ENCODE assay signal across 8 cellular contexts in genomic region chr14:68794856-68795601, GRCh38. TPM values are rescaled to one million over a fixed set of nuclear protein-coding genes. Genes with fewer than 3 reads are reported as not detected.
DNase-seq lines count a peak whose midpoint lies in the region; FAIRE-seq and TF ChIP-seq lines count a peak whose summit lies in the region.

No MANE protein-coding gene starts in this region.

- CTCF ChIA-PET in mammary epithelial cell (lab: Charles Lee; ENCODE audit: low non-redundant PET) = no interaction called here

- H3K4me1 ChIP-seq in SJCRH30 = no peaks in the 10 kb centered on the region
- H3K4me1 ChIP-seq in mammary epithelial cell (ENCODE audit: insufficient read depth, low read length) = peaks cover 8% of the 10 kb centered on the region
- peaks cover 7 to 9% of the 10 kb centered on the region in 2 donors for H3K4me1 ChIP-seq in kidney (ENCODE audit: control insufficient read depth in 1 of 2, insufficient read depth in 1 of 2, low read depth in 1 of 2, low read length in 2 of 2)

- TSS peak; percentile 60 for BruUV-seq in mammary epithelial cell (replicated peaks; lab: Mats Ljungman, UMichigan)

- in situ Hi-C loops in mammary epithelial cell (cut with MboI; ENCODE audit: low sequenced_read_pairs in 2 of 2) = loop anchor here in 1 of 2 donors (25.0 kb wide), 1 partner anchor 258 kb away; no protein-coding TSS in a partner anchor

- H3K27me3 ChIP-seq in SJCRH30 = no peaks in the 10 kb centered on the region
- no peaks in the 10 kb centered on the region for H3K27me3 ChIP-seq in mammary epithelial cell (ENCODE audit: insufficient read depth, low read length)

- dilution Hi-C loops in mammary epithelial cell (cut with HindIII; ENCODE audit: low sequenced_read_pairs) = no loop called here

- H4K20me1 ChIP-seq in mammary epithelial cell (ENCODE audit: insufficient read depth, low read length) = peaks cover 8% of the 10 kb centered on the region

- H3K9me3 ChIP-seq in SJCRH30 (replicated peaks) (peaks cover 4% of the 10 kb centered on the region), mammary epithelial cell (replicated peaks; ENCODE audit: insufficient read depth, low read length) (no peaks in the 10 kb centered on the region), kidney (ENCODE audit: control insufficient read depth in 1 of 2, low read length in 2 of 2) (no peaks in the 10 kb centered on the region)

- TF ChIP-seq CTCF in mammary epithelial cell (conservative IDR thresholded peaks at IDR 0.05 in 1 of 2, IDR thresholded peaks at IDR 0.05 in 1 of 2; ENCODE audit: extremely low read depth in 1 of 2, insufficient read depth in 1 of 2, low read depth in 1 of 2, low read length in 2 of 2) (no peak), kidney (IDR thresholded peaks at IDR 0.05; ENCODE audit: borderline replicate concordance, extremely low read depth, insufficient read depth) (no peak)

- DNase-seq in SIG-M5 treated with dmso at 0.1 percent for 504 hours (lab: John Stamatoyannopoulos, UW; ENCODE audit: unreplicated experiment) = peak; percentile 46
- no peak for DNase-seq in SIG-M5 (lab: John Stamatoyannopoulos, UW)
- DNase-seq in SJCRH30 = peak in 1 of 2 experiments; percentile 49
- peak; percentile 57 for DNase-seq in mammary epithelial cell
- DNase-seq in kidney = peak; percentile 79
- DNase-seq in stimulated activated CD4-positive, alpha-beta T cell treated with anti-CD3 and anti-CD28 coated beads, Interleukin-15, amount 100 ng/mL, for 24 hours = peak; percentile 79
- no peak for DNase-seq in KG1 (lab: John Stamatoyannopoulos, UW)
- DNase-seq in HuH-7.5 (ENCODE audit: low spot score) = no peak

- H3K36me3 ChIP-seq in SJCRH30 = peaks cover 19% of the 10 kb centered on the region
- peaks cover 14% of the 10 kb centered on the region for H3K36me3 ChIP-seq in mammary epithelial cell (ENCODE audit: insufficient read depth, low read length)
- H3K36me3 ChIP-seq in kidney (ENCODE audit: control insufficient read depth in 1 of 2, insufficient read depth in 2 of 2, low read length in 2 of 2) = peaks cover 0 to 18% of the 10 kb centered on the region in 2 donors

- H3K9ac ChIP-seq in mammary epithelial cell (ENCODE audit: insufficient read depth, low read length) = peak overlapping the region; percentile 99
- H3K9ac ChIP-seq in kidney (ENCODE audit: low read length in 2 of 2) = peak overlapping the region; percentile 95 to 99

- intact Hi-C loops in mammary epithelial cell (cut with micrococcal nuclease) = loop anchor here (1.0 kb wide), 1 partner anchor 21 kb away; no protein-coding TSS in a partner anchor
- intact Hi-C loops in kidney (cut with DNase I) = loop anchor here (10.0 kb wide), 1 partner anchor 250 kb away; no protein-coding TSS in a partner anchor

- peak overlapping the region; percentile 94 for H3K4me2 ChIP-seq in mammary epithelial cell (ENCODE audit: insufficient read depth, low read depth, low read length)

- no peak for FAIRE-seq in kidney (lab: Jason Lieb, UNC)

- H3K4me3 ChIP-seq in SJCRH30 (peak overlapping the region; percentile 84), mammary epithelial cell (replicated peaks in 1 of 3; ENCODE audit: insufficient read depth in 1 of 3, low read depth in 2 of 3, low read length in 3 of 3) (peak overlapping the region; percentile 63 to 72 (median 72)), kidney (ENCODE audit: low read length in 2 of 2) (peak overlapping the region; percentile 67 to 89)

- H3K27ac ChIP-seq in SJCRH30 (peak overlapping the region; percentile 97), mammary epithelial cell (ENCODE audit: insufficient read depth, low read depth, low read length) (peak overlapping the region; percentile 98), kidney (ENCODE audit: low read depth in 2 of 2, low read length in 2 of 2) (peak overlapping the region; percentile 100)

- no peak overlapping the region for H2AFZ ChIP-seq in mammary epithelial cell (ENCODE audit: low read depth, low read length)

- under 1% methylated on average over 23 of the region's 37 CpGs for WGBS in mammary epithelial cell (ENCODE audit: low coverage, missing lambda C conversion rate)

- H3K79me2 ChIP-seq in mammary epithelial cell (ENCODE audit: insufficient read depth, low read length) = peaks cover 56% of the 10 kb centered on the region

RNA-seq across cellular contexts. Expression of gene ZFP36L1, which starts 2.2 kb away (rescaled TPM):
- 67.4 and 70.3 TPM in 2 replicates for total RNA-seq in SJCRH30 (2014; rRNA removed; shearing (Covaris generic))
- total RNA-seq in mammary epithelial cell = 100 to 1,000 TPM; 169 to 373 TPM
- polyA plus RNA-seq in mammary epithelial cell = 140 TPM
- polyA minus RNA-seq in mammary epithelial cell = 99.0 TPM
- 289 TPM for total RNA-seq in kidney
- polyA plus RNA-seq in kidney (ENCODE audit: insufficient read depth, low read depth, low replicate concordance) = 73.3 TPM

Comparison
In these comparisons a context has a peak if more than half of its experiments do, and no peak if none do; other contexts are left out.
1. DNase-seq: peak in SIG-M5 treated with dmso at 0.1 percent for 504 hours (single experiment), mammary epithelial cell (single experiment), kidney (single experiment) and stimulated activated CD4-positive, alpha-beta T cell treated with anti-CD3 and anti-CD28 coated beads, Interleukin-15, amount 100 ng/mL, for 24 hours (single experiment); none in SIG-M5 (single experiment), KG1 (single experiment) and HuH-7.5 (single experiment).
2. Peak in every context shown above with its lines, with median percentiles within 50 percentile points of each other: H3K27ac ChIP-seq and H3K4me3 ChIP-seq.